6 cellular contexts compared by ENCODE assay signal in the genomic region with DNA sequence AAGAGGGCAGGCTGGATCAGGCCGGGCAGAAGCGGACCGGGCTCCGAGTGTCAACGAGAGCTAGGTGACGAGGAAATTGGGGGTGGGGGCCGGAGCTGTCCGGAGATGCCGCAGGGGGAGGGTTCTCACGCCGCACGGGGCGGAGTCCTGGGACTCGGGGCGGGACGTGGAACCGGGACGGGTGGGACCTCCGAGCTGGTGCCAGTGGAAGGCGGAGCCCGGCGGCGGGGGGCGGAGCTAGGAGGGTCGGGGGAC. TPM values are rescaled to one million over a fixed set of nuclear protein-coding genes. Genes with fewer than 3 reads are reported as not detected.
DNase-seq lines count a peak whose midpoint lies in the region; ATAC-seq and TF ChIP-seq lines count a peak whose summit lies in the region.

No MANE protein-coding gene starts in this region.

- 0 out of 2 replicates have a peak overlapping the region, but pooled peaks have one; percentile 35 for H2AFZ ChIP-seq in OCI-LY3 (ENCODE audit: low read depth, low read length)

- TF ChIP-seq CTCF in GM12865 (IDR thresholded peaks at IDR 0.05; ENCODE audit: insufficient read depth, low read depth, low read length, missing control alignments) (no peak), OCI-LY3 (IDR thresholded peaks at IDR 0.05; ENCODE audit: low read depth, low read length) (no peak), vagina (IDR thresholded peaks at IDR 0.05) (no peak)

- H3K4me3 ChIP-seq in GM12865 (ENCODE audit: low read depth, low read length) (peak overlapping the region; percentile 76), OCI-LY3 (ENCODE audit: low read length) (peak overlapping the region; percentile 94), vagina (peak overlapping the region; percentile 87 to 99)

- H3K4me2 ChIP-seq in OCI-LY3 (ENCODE audit: low read length), result peak overlapping the region; percentile 99

- ATAC-seq in left ventricle myocardium superior, result peak; percentile 85

- intact Hi-C loops in left ventricle myocardium superior (cut with micrococcal nuclease), result no loop called here
- intact Hi-C loops in vagina (cut with DNase I), result loop anchor here (2.0 kb wide), 1 partner anchor 76 kb away; a partner anchor contains a TSS

- H3K9me3 ChIP-seq in OCI-LY3 (ENCODE audit: insufficient read depth, low read length), result no peaks in the 10 kb centered on the region
- H3K9me3 ChIP-seq in vagina, result no peaks in the 10 kb centered on the region

- peak overlapping the region; percentile 89 for H3K27ac ChIP-seq in OCI-LY3 (ENCODE audit: low read length)
- H3K27ac ChIP-seq in vagina, result peak overlapping the region; percentile 100

- peak overlapping the region; percentile 94 for H3K9ac ChIP-seq in OCI-LY3 (ENCODE audit: low read length)

- H3K36me3 ChIP-seq in OCI-LY3 (replicated peaks; ENCODE audit: low read depth, low read length) (peaks cover 42% of the 10 kb centered on the region), vagina (peaks cover 0 to 30% of the 10 kb centered on the region in 2 donors)

- peak in 1 of 2 donors; percentile 30 for TF ChIP-seq POLR2A in vagina (IDR thresholded peaks at IDR 0.05)

- H3K27me3 ChIP-seq in OCI-LY3 (ENCODE audit: low read depth, low read length) (no peaks in the 10 kb centered on the region), vagina (no peaks in the 10 kb centered on the region)

- 0 out of 2 replicates have a peak, but pooled peaks cover 3% of the 10 kb centered on the region for H4K20me1 ChIP-seq in OCI-LY3 (ENCODE audit: insufficient read depth, low read length)

- DNase-seq in GM12865 (ENCODE audit: low read depth) (no peak), left ventricle myocardium superior (no peak), vagina (ENCODE audit: extremely low spot score in 2 of 2) (peak in 1 of 2 donors; percentile 99), NOMO-1 (lab: John Stamatoyannopoulos, UW; ENCODE audit: unreplicated experiment in 2 of 2) (no peak), GF-D8 (lab: John Stamatoyannopoulos, UW) (no peak)

- H3K4me1 ChIP-seq in OCI-LY3 (ENCODE audit: low read length) (peaks cover 56% of the 10 kb centered on the region), vagina (peaks cover 61% of the 10 kb centered on the region)

- H3K79me2 ChIP-seq in OCI-LY3 (ENCODE audit: low read length), result peaks cover 50% of the 10 kb centered on the region

RNA-seq across cellular contexts. Expression of a gene that starts 0.2 kb away (rescaled TPM):
- total RNA-seq in left ventricle myocardium superior, result 50.0 TPM
- total RNA-seq in vagina, result 66.0 TPM

RNA-seq across cellular contexts. Expression of a gene that starts 5.6 kb away (rescaled TPM):
- total RNA-seq in left ventricle myocardium superior (132 TPM), vagina (85.2 TPM)

RNA-seq across cellular contexts. Expression of a gene that starts 6.7 kb away (rescaled TPM):
- total RNA-seq in left ventricle myocardium superior, result 305 TPM
- 44.9 TPM for total RNA-seq in vagina

RNA-seq across cellular contexts. Expression of a gene that starts 10.2 kb away (rescaled TPM):
- total RNA-seq in left ventricle myocardium superior (12.0 TPM), vagina (33.1 TPM)

RNA-seq across cellular contexts. Expression of a gene that starts 10.8 kb away (rescaled TPM):
- 59.1 TPM for total RNA-seq in left ventricle myocardium superior
- 43.7 TPM for total RNA-seq in vagina
